In the genomic region with DNA sequence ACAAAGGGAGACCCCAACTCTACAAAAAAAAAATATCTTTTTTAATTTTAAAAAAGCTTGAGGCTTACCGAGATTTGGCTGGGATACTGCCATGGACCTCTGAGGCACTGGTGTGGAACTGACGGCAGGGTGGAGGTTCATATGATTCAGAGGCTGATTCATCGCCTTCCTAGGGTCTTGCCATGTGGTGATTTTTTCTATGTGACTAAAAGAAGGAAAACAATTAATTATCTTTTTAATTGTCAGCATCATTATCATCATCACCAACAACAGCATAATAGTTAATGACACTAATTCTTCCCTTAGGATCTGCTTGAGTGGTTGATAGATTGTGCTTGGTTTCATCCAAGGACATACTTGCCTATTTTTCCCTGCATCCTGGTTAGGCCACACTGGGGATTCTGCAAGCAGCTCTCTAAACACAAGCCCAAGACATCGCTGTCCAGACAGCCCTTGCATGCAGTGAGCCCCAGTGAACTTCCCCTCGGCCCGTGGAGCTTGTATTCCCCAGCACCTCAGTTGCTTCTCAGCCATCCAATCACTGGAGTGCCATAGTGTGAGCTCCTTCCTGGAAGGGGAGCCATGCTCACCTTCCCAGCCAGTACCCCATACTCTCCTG, we compare ENCODE assay signal across 12 cellular contexts.
DNase-seq lines count a peak whose midpoint lies in the region; ATAC-seq, FAIRE-seq and TF ChIP-seq lines count a peak whose summit lies in the region.
"Had no signal": no experiment of that assay in that cellular context is flagged by ENCODE, and none has a peak within 500 bp of the region (broad histone marks: within the 10 kb centered on the region; RNA-seq: fewer than 3 reads in every experiment).

No MANE protein-coding gene starts in this region.

- peak; percentile 77 for FAIRE-seq in keratinocyte (lab: Jason Lieb, UNC)
- FAIRE-seq: A204.1 had no signal

- H3K9me3 Mint-ChIP-seq in activated naive CD8-positive, alpha-beta T cell treated with anti-CD3 and anti-CD28 coated beads, Interleukin-2, amount 50 U/mL, for 24 hours, result no peaks in the 10 kb centered on the region

- H3K27ac ChIP-seq in heart left ventricle (peak overlapping the region in 7 of 12 donors; percentile 37 to 91 (median 78)), breast epithelium (peak overlapping the region; percentile 73 to 83), keratinocyte (ENCODE audit: control insufficient read depth, insufficient read depth, low read length) (peak overlapping the region; percentile 83), aorta (ENCODE audit: low read depth in 1 of 2, low read length in 2 of 2) (peak overlapping the region in 1 of 2 donors; percentile 28)

- intact Hi-C loops in heart left ventricle (cut with DNase I) (loop anchor here in 3 of 10 donors (5.0 to 10.0 kb wide), 2 partner anchors 82 to 84 kb away; partner anchors contain the start of gene WWTR1 (in 3 of the 3)), cardiac septum (cut with DNase I) (no loop called here), breast epithelium (cut with DNase I; ENCODE audit: low total_unique reads) (no loop called here), aorta (cut with DNase I) (loop anchor here (5.0 kb wide), 3 partner anchors 41 to 144 kb away; partner anchors contain the start of gene WWTR1 (in 2 of the 2))

- TF ChIP-seq POLR2A in heart left ventricle (IDR thresholded peaks at IDR 0.05), result no peak
- no peak for TF ChIP-seq POLR2A in breast epithelium (IDR thresholded peaks at IDR 0.05)

- no peaks in the 10 kb centered on the region for H4K20me1 ChIP-seq in keratinocyte (ENCODE audit: control insufficient read depth, extremely low read depth, insufficient read depth, low read length)

- peaks cover 0 to 32% (median 7%) of the 10 kb centered on the region in 9 donors for H3K36me3 ChIP-seq in heart left ventricle
- no peaks in the 10 kb centered on the region for H3K36me3 ChIP-seq in breast epithelium
- H3K36me3 ChIP-seq in keratinocyte (ENCODE audit: control insufficient read depth in 2 of 2, extremely low read depth in 1 of 2, insufficient read depth in 2 of 2, low read length in 2 of 2), result peaks cover 3 to 5% of the 10 kb centered on the region in 2 experiments
- H3K36me3 ChIP-seq in aorta (ENCODE audit: control insufficient read depth in 1 of 2, insufficient read depth in 2 of 2, low read length in 1 of 2), result no peaks in the 10 kb centered on the region

- H2AFZ ChIP-seq in keratinocyte (ENCODE audit: control insufficient read depth, low read length), result no peak overlapping the region

- no peak overlapping the region for H3K4me3 ChIP-seq in heart left ventricle
- no peak overlapping the region for H3K4me3 ChIP-seq in breast epithelium
- peak overlapping the region in 1 of 3 experiments; percentile 13 for H3K4me3 ChIP-seq in keratinocyte (ENCODE audit: control insufficient read depth in 2 of 3, extremely low read depth in 1 of 3, insufficient read depth in 2 of 3, low read depth in 1 of 3, low read length in 3 of 3)
- no peak overlapping the region for H3K4me3 ChIP-seq in aorta (ENCODE audit: low read length in 2 of 2)

- DNase-seq in heart left ventricle, result peak in 1 of 5 donors; percentile 41
- DNase-seq in cardiac septum (ENCODE audit: low spot score), result no peak
- no peak for DNase-seq in breast epithelium (ENCODE audit: low spot score in 2 of 2)
- DNase-seq in keratinocyte (ENCODE audit: low read depth, low spot score), result no peak
- peak in 1 of 2 donors; percentile 68 for DNase-seq in aorta
- no peak for DNase-seq in activated naive CD8-positive, alpha-beta T cell treated with anti-CD3 and anti-CD28 coated beads, Interleukin-2, amount 50 U/mL, for 24 hours
- DNase-seq in NCI-H2227 (lab: John Stamatoyannopoulos, UW; ENCODE audit: unreplicated experiment), result no peak
- DNase-seq: activated CD4-positive, alpha-beta T cell treated with anti-CD3 and anti-CD28 coated beads for 36 hours; activated naive CD4-positive, alpha-beta T cell treated with anti-CD3 and anti-CD28 coated beads, Interleukin-2, amount 10 ng/mL, durations not matched to agents 7 days and 5 days; left colon had no signal

- H3K27me3 Mint-ChIP-seq in activated naive CD8-positive, alpha-beta T cell treated with anti-CD3 and anti-CD28 coated beads, Interleukin-2, amount 50 U/mL, for 24 hours, result peaks cover 2% of the 10 kb centered on the region
- H3K27me3 Mint-ChIP-seq: activated CD4-positive, alpha-beta T cell treated with anti-CD3 and anti-CD28 coated beads for 36 hours; activated naive CD4-positive, alpha-beta T cell treated with anti-CD3 and anti-CD28 coated beads, Interleukin-2, amount 10 ng/mL, durations not matched to agents 7 days and 5 days had no signal

- ATAC-seq in heart left ventricle (peak in 2 of 4 donors; percentile 16 to 48), aorta (ENCODE audit: low FRiP score) (peak; percentile 73), GM19397 (IDR thresholded peaks at IDR 0.05; ENCODE audit: unreplicated experiment) (no peak)
- no peak for ATAC-seq in activated naive CD8-positive, alpha-beta T cell treated with anti-CD3 and anti-CD28 coated beads, Interleukin-2, amount 50 U/mL, for 24 hours
- ATAC-seq: activated CD4-positive, alpha-beta T cell treated with anti-CD3 and anti-CD28 coated beads for 36 hours; left colon had no signal

- H3K4me1 ChIP-seq in heart left ventricle (peaks cover 5 to 89% (median 64%) of the 10 kb centered on the region in 12 donors), breast epithelium (peaks cover 8 to 20% of the 10 kb centered on the region in 2 donors), keratinocyte (ENCODE audit: control insufficient read depth, extremely low read depth, insufficient read depth, low read length) (peaks cover 60% of the 10 kb centered on the region), aorta (ENCODE audit: control insufficient read depth in 1 of 2, insufficient read depth in 2 of 2, low read length in 2 of 2) (peaks cover 9 to 13% of the 10 kb centered on the region in 2 donors)

- peak overlapping the region; percentile 60 for H3K4me2 ChIP-seq in keratinocyte (ENCODE audit: control insufficient read depth, extremely low read depth, insufficient read depth, low read depth, low read length)

- WGBS in heart left ventricle, 4 donors, result 82 to 87% (median 84%) methylated on average over 6 of the region's 6 CpGs
- WGBS in aorta, 2 donors, result 41% methylated on average over 6 of the region's 6 CpGs

- peaks cover 15% of the 10 kb centered on the region for H3K4me1 Mint-ChIP-seq in activated naive CD8-positive, alpha-beta T cell treated with anti-CD3 and anti-CD28 coated beads, Interleukin-2, amount 50 U/mL, for 24 hours

- no peaks in the 10 kb centered on the region for H3K9me3 ChIP-seq in heart left ventricle
- no peaks in the 10 kb centered on the region for H3K9me3 ChIP-seq in breast epithelium
- H3K9me3 ChIP-seq in keratinocyte (ENCODE audit: control insufficient read depth, low read depth, low read length), result no peaks in the 10 kb centered on the region
- H3K9me3 ChIP-seq in aorta (ENCODE audit: control insufficient read depth, low read length), result no peaks in the 10 kb centered on the region

- H3K27me3 ChIP-seq in heart left ventricle, result no peaks in the 10 kb centered on the region
- H3K27me3 ChIP-seq in breast epithelium, result no peaks in the 10 kb centered on the region
- H3K27me3 ChIP-seq in keratinocyte (ENCODE audit: control insufficient read depth, extremely low read depth, insufficient read depth, low read length), result no peaks in the 10 kb centered on the region
- no peaks in the 10 kb centered on the region for H3K27me3 ChIP-seq in aorta (ENCODE audit: control insufficient read depth in 1 of 2, insufficient read depth in 2 of 2, low read length in 1 of 2)

- no peaks in the 10 kb centered on the region for H3K36me3 Mint-ChIP-seq in activated naive CD8-positive, alpha-beta T cell treated with anti-CD3 and anti-CD28 coated beads, Interleukin-2, amount 50 U/mL, for 24 hours (ENCODE audit: low read depth)

- peak overlapping the region; percentile 55 for H3K9ac ChIP-seq in keratinocyte (ENCODE audit: control insufficient read depth, extremely low read depth, insufficient read depth, low read length)

- TF ChIP-seq CTCF in heart left ventricle (IDR thresholded peaks at IDR 0.05) (no peak), breast epithelium (IDR thresholded peaks at IDR 0.05) (no peak), keratinocyte (optimal IDR thresholded peaks at IDR 0.05 in 1 of 3, IDR thresholded peaks at IDR 0.05 in 1 of 3, conservative IDR thresholded peaks at IDR 0.05 in 1 of 3; ENCODE audit: extremely low read depth in 1 of 3, insufficient read depth in 2 of 3, low read length in 3 of 3) (no peak)

- peaks cover 42% of the 10 kb centered on the region for H3K79me2 ChIP-seq in keratinocyte (ENCODE audit: control insufficient read depth, insufficient read depth, low read length)

- peaks cover 3% of the 10 kb centered on the region for H3K9me1 ChIP-seq in keratinocyte (ENCODE audit: control insufficient read depth, extremely low read depth, insufficient read depth, low read length)

- dilution Hi-C loops in keratinocyte (cut with MboI; ENCODE audit: extremely low pct_ligation_motif_present, low sequenced_read_pairs), result no loop called here

- H3K27ac Mint-ChIP-seq in activated naive CD8-positive, alpha-beta T cell treated with anti-CD3 and anti-CD28 coated beads, Interleukin-2, amount 50 U/mL, for 24 hours, result no peak overlapping the region
- H3K27ac Mint-ChIP-seq: activated CD4-positive, alpha-beta T cell treated with anti-CD3 and anti-CD28 coated beads for 36 hours; activated naive CD4-positive, alpha-beta T cell treated with anti-CD3 and anti-CD28 coated beads, Interleukin-2, amount 10 ng/mL, durations not matched to agents 7 days and 5 days had no signal

- H3K4me3 Mint-ChIP-seq in activated naive CD8-positive, alpha-beta T cell treated with anti-CD3 and anti-CD28 coated beads, Interleukin-2, amount 50 U/mL, for 24 hours, result no peak overlapping the region
- H3K4me3 Mint-ChIP-seq: activated CD4-positive, alpha-beta T cell treated with anti-CD3 and anti-CD28 coated beads for 36 hours; activated naive CD4-positive, alpha-beta T cell treated with anti-CD3 and anti-CD28 coated beads, Interleukin-2, amount 10 ng/mL, durations not matched to agents 7 days and 5 days had no signal

Comparison
In these comparisons a context has a peak if more than half of its experiments do, and no peak if none do; other contexts are left out.
1. intact Hi-C loops: an anchor here in aorta (5.0 kb wide); none called in cardiac septum and breast epithelium.